22 cellular contexts compared by ENCODE assay signal in genomic region chr15:93495799-93496637, GRCh38.
A peak's percentile ranks its signal among the peaks of the same experiment; 100 is the strongest.
DNase-seq lines count a peak whose midpoint lies in the region; ATAC-seq and TF ChIP-seq lines count a peak whose summit lies in the region.
"Had no signal": no experiment of that assay in that cellular context is flagged by ENCODE, and none has a peak within 500 bp of the region (broad histone marks: within the 10 kb centered on the region; RNA-seq: fewer than 3 reads in every experiment).

No MANE protein-coding gene starts in this region.

- H3K4me1 Mint-ChIP-seq in naive thymus-derived CD4-positive, alpha-beta T cell, result peaks cover 0 to 2% (median 0%) of the 10 kb centered on the region in 7 donors
- H3K4me1 Mint-ChIP-seq: activated naive CD8-positive, alpha-beta T cell treated with anti-CD3 and anti-CD28 coated beads, Interleukin-2, amount 10 ng/mL, durations not matched to agents 7 days and 5 days; naive B cell; stimulated activated memory B cell treated with anti-CD40 and anti-IgM and Interleukin-4, amounts not matched to agents 10 μg/mL and 1 μg/mL and 100 μg/mL, for 72 hours had no signal

- peak; percentile 44 to 55 for ATAC-seq in left cardiac atrium
- ATAC-seq in gastrocnemius medialis, result peak; percentile 96 to 97
- ATAC-seq in naive thymus-derived CD4-positive, alpha-beta T cell, result no peak
- ATAC-seq in stimulated activated naive CD8-positive, alpha-beta T cell treated with anti-CD3 and anti-CD28 coated beads, Interleukin-15, Interleukin-2, amounts not matched to agents 100 U/mL and 50 U/mL, for 24 hours, result no peak
- ATAC-seq in GM19463 (IDR thresholded peaks at IDR 0.05; ENCODE audit: unreplicated experiment), result no peak
- ATAC-seq: activated CD4-positive, CD25-positive, alpha-beta regulatory T cell treated with anti-CD3 and anti-CD28 coated beads, Interleukin-2, amount 50 U/mL, for 24 hours; activated CD8-positive, alpha-beta T cell treated with anti-CD3 and anti-CD28 coated beads, Interleukin-2, amount 10 ng/mL, durations not matched to agents 7 days and 5 days; stimulated activated memory B cell treated with anti-CD40 and anti-IgM and Interleukin-4, amounts not matched to agents 10 μg/mL and 1 μg/mL and 100 μg/mL, for 72 hours had no signal

- POLR2A ChIA-PET in naive thymus-derived CD4-positive, alpha-beta T cell (lab: Charles Lee), result no interaction called here

- no peak overlapping the region for H3K4me3 Mint-ChIP-seq in naive thymus-derived CD4-positive, alpha-beta T cell
- H3K4me3 Mint-ChIP-seq: activated CD8-positive, alpha-beta T cell treated with anti-CD3 and anti-CD28 coated beads, Interleukin-2, amount 10 ng/mL, durations not matched to agents 7 days and 5 days; activated naive CD8-positive, alpha-beta T cell treated with anti-CD3 and anti-CD28 coated beads, Interleukin-2, amount 10 ng/mL, durations not matched to agents 7 days and 5 days; CD4-positive, alpha-beta T cell; naive B cell; stimulated activated memory B cell treated with anti-CD40 and anti-IgM and Interleukin-4, amounts not matched to agents 10 μg/mL and 1 μg/mL and 100 μg/mL, for 72 hours had no signal

- no peaks in the 10 kb centered on the region for H3K27me3 ChIP-seq in gastrocnemius medialis
- H3K27me3 ChIP-seq in naive thymus-derived CD4-positive, alpha-beta T cell (ENCODE audit: control insufficient read depth in 2 of 2, insufficient read depth in 2 of 2, low read length in 2 of 2), result peaks cover 0 to 3% of the 10 kb centered on the region in 2 donors
- H3K27me3 ChIP-seq: brain microvascular endothelial cell, colonic mucosa, suprapubic skin, vagina had no signal

- TF ChIP-seq CTCF in gastrocnemius medialis (IDR thresholded peaks at IDR 0.05 in 4 of 5, conservative IDR thresholded peaks at IDR 0.05 in 1 of 5), result no peak

- peaks cover 0 to 2% (median 0%) of the 10 kb centered on the region in 11 donors for H3K9me3 Mint-ChIP-seq in naive thymus-derived CD4-positive, alpha-beta T cell
- H3K9me3 Mint-ChIP-seq: activated naive CD8-positive, alpha-beta T cell treated with anti-CD3 and anti-CD28 coated beads, Interleukin-2, amount 10 ng/mL, durations not matched to agents 7 days and 5 days; CD4-positive, alpha-beta T cell; stimulated activated memory B cell treated with anti-CD40 and anti-IgM and Interleukin-4, amounts not matched to agents 10 μg/mL and 1 μg/mL and 100 μg/mL, for 72 hours had no signal

- H3K36me3 Mint-ChIP-seq in naive thymus-derived CD4-positive, alpha-beta T cell, result no peaks in the 10 kb centered on the region
- H3K36me3 Mint-ChIP-seq: activated naive CD8-positive, alpha-beta T cell treated with anti-CD3 and anti-CD28 coated beads, Interleukin-2, amount 10 ng/mL, durations not matched to agents 7 days and 5 days; naive B cell; stimulated activated memory B cell treated with anti-CD40 and anti-IgM and Interleukin-4, amounts not matched to agents 10 μg/mL and 1 μg/mL and 100 μg/mL, for 72 hours had no signal

- H3K27ac Mint-ChIP-seq in naive thymus-derived CD4-positive, alpha-beta T cell, result no peak overlapping the region
- H3K27ac Mint-ChIP-seq: activated CD8-positive, alpha-beta T cell treated with anti-CD3 and anti-CD28 coated beads, Interleukin-2, amount 10 ng/mL, durations not matched to agents 7 days and 5 days; activated naive CD8-positive, alpha-beta T cell treated with anti-CD3 and anti-CD28 coated beads, Interleukin-2, amount 10 ng/mL, durations not matched to agents 7 days and 5 days; CD4-positive, alpha-beta T cell; naive B cell; stimulated activated memory B cell treated with anti-CD40 and anti-IgM and Interleukin-4, amounts not matched to agents 10 μg/mL and 1 μg/mL and 100 μg/mL, for 72 hours had no signal

- CTCF ChIA-PET in naive thymus-derived CD4-positive, alpha-beta T cell (lab: Charles Lee), result no interaction called here

- H3K27me3 Mint-ChIP-seq in naive thymus-derived CD4-positive, alpha-beta T cell, result peaks cover 1 to 24% (median 12%) of the 10 kb centered on the region in 5 donors
- H3K27me3 Mint-ChIP-seq: activated naive CD8-positive, alpha-beta T cell treated with anti-CD3 and anti-CD28 coated beads, Interleukin-2, amount 10 ng/mL, durations not matched to agents 7 days and 5 days; naive B cell; stimulated activated memory B cell treated with anti-CD40 and anti-IgM and Interleukin-4, amounts not matched to agents 10 μg/mL and 1 μg/mL and 100 μg/mL, for 72 hours had no signal

- peaks cover 5 to 7% of the 10 kb centered on the region in 2 donors for H3K4me1 ChIP-seq in gastrocnemius medialis
- H3K4me1 ChIP-seq in naive thymus-derived CD4-positive, alpha-beta T cell (ENCODE audit: control insufficient read depth in 2 of 2, insufficient read depth in 2 of 2, low read length in 2 of 2), result no peaks in the 10 kb centered on the region
- H3K4me1 ChIP-seq: colonic mucosa, vagina had no signal

- DNase-seq in HPDE6-E6E7 (ENCODE audit: extremely low spot score) (peak; percentile 22), astrocyte of the hippocampus (ENCODE audit: low read depth, low spot score) (peak; percentile 42), left cardiac atrium (no peak), gastrocnemius medialis (peak; percentile 39 to 74)
- DNase-seq in naive thymus-derived CD4-positive, alpha-beta T cell, result no peak
- DNase-seq in stimulated activated naive CD8-positive, alpha-beta T cell treated with anti-CD3 and anti-CD28 coated beads, Interleukin-15, Interleukin-2, amounts not matched to agents 100 U/mL and 50 U/mL, for 24 hours, result no peak
- DNase-seq: activated CD8-positive, alpha-beta T cell treated with anti-CD3 and anti-CD28 coated beads, Interleukin-2, amount 10 ng/mL, durations not matched to agents 7 days and 5 days; activated effector memory CD4-positive, alpha-beta T cell treated with anti-CD3 and anti-CD28 coated beads, Interleukin-2, amount 50 U/mL, for 16 hours; activated naive CD8-positive, alpha-beta T cell treated with anti-CD3 and anti-CD28 coated beads, Interleukin-2, amount 10 ng/mL, durations not matched to agents 7 days and 5 days; brain microvascular endothelial cell; CD4-positive, alpha-beta T cell; colonic mucosa; EL; naive B cell; OCI-M1; SIG-M5; stimulated activated CD4-positive, alpha-beta T cell treated with anti-CD3 and anti-CD28 coated beads, Interleukin-4, amount 100 ng/mL, for 1 hour had no signal

- no peaks in the 10 kb centered on the region for H3K9me3 ChIP-seq in gastrocnemius medialis
- H3K9me3 ChIP-seq in naive thymus-derived CD4-positive, alpha-beta T cell (ENCODE audit: control insufficient read depth in 2 of 3, low read length in 3 of 3), result no peaks in the 10 kb centered on the region
- H3K9me3 ChIP-seq: colonic mucosa, suprapubic skin, vagina had no signal

- in situ Hi-C loops in gastrocnemius medialis (cut with MboI; ENCODE audit: low sequenced_read_pairs in 4 of 4), result no loop called here

- intact Hi-C loops in left cardiac atrium (cut with DNase I) (no loop called here), gastrocnemius medialis (cut with DNase I; ENCODE audit: low total_unique reads) (loop anchor here (2.0 kb wide), 1 partner anchor 23 kb away; no protein-coding TSS in a partner anchor)
- intact Hi-C loops in naive thymus-derived CD4-positive, alpha-beta T cell (cut with micrococcal nuclease), result no loop called here

- no peaks in the 10 kb centered on the region for H3K36me3 ChIP-seq in gastrocnemius medialis
- H3K36me3 ChIP-seq in naive thymus-derived CD4-positive, alpha-beta T cell (ENCODE audit: control insufficient read depth in 2 of 3, insufficient read depth in 3 of 3, low read length in 3 of 3), result no peaks in the 10 kb centered on the region
- H3K36me3 ChIP-seq: brain microvascular endothelial cell, colonic mucosa, suprapubic skin, vagina had no signal

- no peak for TF ChIP-seq POLR2A in gastrocnemius medialis (IDR thresholded peaks at IDR 0.05)

- no peak overlapping the region for H3K4me3 ChIP-seq in gastrocnemius medialis
- H3K4me3 ChIP-seq in naive thymus-derived CD4-positive, alpha-beta T cell (ENCODE audit: low read length), result no peak overlapping the region
- H3K4me3 ChIP-seq: colonic mucosa, suprapubic skin, vagina had no signal

- H3K27ac ChIP-seq in gastrocnemius medialis, result peak overlapping the region; percentile 62 to 86 (median 80)
- H3K27ac ChIP-seq in naive thymus-derived CD4-positive, alpha-beta T cell (ENCODE audit: low read depth, low read length), result no peak overlapping the region
- H3K27ac ChIP-seq: brain microvascular endothelial cell, colonic mucosa, suprapubic skin, vagina had no signal

Comparison
In these comparisons a context has a peak if more than half of its experiments do, and no peak if none do; other contexts are left out.
1. DNase-seq: peak in HPDE6-E6E7 (single experiment), astrocyte of the hippocampus (single experiment) and gastrocnemius medialis (2 of 2); none in left cardiac atrium (single experiment), naive thymus-derived CD4-positive, alpha-beta T cell (0 of 9) and stimulated activated naive CD8-positive, alpha-beta T cell treated with anti-CD3 and anti-CD28 coated beads, Interleukin-15, Interleukin-2, amounts not matched to agents 100 U/mL and 50 U/mL, for 24 hours (single experiment).
2. ATAC-seq: peak in left cardiac atrium (2 of 2) and gastrocnemius medialis (2 of 2); none in naive thymus-derived CD4-positive, alpha-beta T cell (single experiment), stimulated activated naive CD8-positive, alpha-beta T cell treated with anti-CD3 and anti-CD28 coated beads, Interleukin-15, Interleukin-2, amounts not matched to agents 100 U/mL and 50 U/mL, for 24 hours (single experiment) and GM19463 (single experiment).